Comparison of ENCODE assay signal across 12 cellular contexts in genomic region chr19:10896851-10897526, GRCh38. TPM values are rescaled to one million over a fixed set of nuclear protein-coding genes. Genes with fewer than 3 reads are reported as not detected.
DNase-seq lines count a peak whose midpoint lies in the region; ATAC-seq and TF ChIP-seq lines count a peak whose summit lies in the region.
"Had no signal": no experiment of that assay in that cellular context is flagged by ENCODE, and none has a peak within 500 bp of the region (broad histone marks: within the 10 kb centered on the region; RNA-seq: fewer than 3 reads in every experiment).

No MANE protein-coding gene starts in this region.

- no peaks in the 10 kb centered on the region for H3K9me3 Mint-ChIP-seq in activated naive CD8-positive, alpha-beta T cell treated with anti-CD3 and anti-CD28 coated beads, Interleukin-2, amount 10 ng/mL, durations not matched to agents 7 days and 5 days
- H3K9me3 Mint-ChIP-seq in activated naive CD8-positive, alpha-beta T cell treated with anti-CD3 and anti-CD28 coated beads for 36 hours = no peaks in the 10 kb centered on the region

- H3K36me3 ChIP-seq in testis (ENCODE audit: low read depth, missing control alignments) = no peaks in the 10 kb centered on the region

- H3K9me3 ChIP-seq in testis = no peaks in the 10 kb centered on the region

- no peak for DNase-seq in activated naive CD8-positive, alpha-beta T cell treated with anti-CD3 and anti-CD28 coated beads, Interleukin-2, amount 10 ng/mL, durations not matched to agents 7 days and 5 days
- no peak for DNase-seq in activated naive CD8-positive, alpha-beta T cell treated with anti-CD3 and anti-CD28 coated beads for 36 hours
- peak; percentile 89 to 91 for DNase-seq in NCI-H526 (lab: John Stamatoyannopoulos, UW)
- peak; percentile 12 for DNase-seq in dermis blood vessel endothelial cell
- DNase-seq in testis = no peak
- DNase-seq in nucleus accumbens (lab: John Stamatoyannopoulos, UW) = no peak
- no peak for DNase-seq in NCI-H1105 (lab: John Stamatoyannopoulos, UW)
- DNase-seq in NCI-H774 (lab: John Stamatoyannopoulos, UW) = no peak
- DNase-seq: activated CD4-positive, alpha-beta T cell treated with anti-CD3 and anti-CD28 coated beads, Interleukin-2, amount 50 U/mL, for 4 hours; dorsolateral prefrontal cortex; retina; stimulated activated CD8-positive, alpha-beta memory T cell treated with anti-CD3 and anti-CD28 coated beads, Interleukin-4, amount 100 ng/mL, for 48 hours had no signal

- TF ChIP-seq CTCF in testis (IDR thresholded peaks at IDR 0.05) = no peak

- peak; percentile 87 for ATAC-seq in activated naive CD8-positive, alpha-beta T cell treated with anti-CD3 and anti-CD28 coated beads, Interleukin-2, amount 10 ng/mL, durations not matched to agents 7 days and 5 days (ENCODE audit: low read depth)

- no peak for TF ChIP-seq POLR2A in testis (IDR thresholded peaks at IDR 0.05)

- peak overlapping the region; percentile 31 to 44 for H3K27ac ChIP-seq in testis

- H3K27ac Mint-ChIP-seq in activated naive CD8-positive, alpha-beta T cell treated with anti-CD3 and anti-CD28 coated beads, Interleukin-2, amount 10 ng/mL, durations not matched to agents 7 days and 5 days = peak overlapping the region; percentile 46
- no peak overlapping the region for H3K27ac Mint-ChIP-seq in activated naive CD8-positive, alpha-beta T cell treated with anti-CD3 and anti-CD28 coated beads for 36 hours

- H3K27me3 Mint-ChIP-seq in activated naive CD8-positive, alpha-beta T cell treated with anti-CD3 and anti-CD28 coated beads, Interleukin-2, amount 10 ng/mL, durations not matched to agents 7 days and 5 days = no peaks in the 10 kb centered on the region
- H3K27me3 Mint-ChIP-seq in activated naive CD8-positive, alpha-beta T cell treated with anti-CD3 and anti-CD28 coated beads for 36 hours = no peaks in the 10 kb centered on the region

- no peaks in the 10 kb centered on the region for H3K36me3 Mint-ChIP-seq in activated naive CD8-positive, alpha-beta T cell treated with anti-CD3 and anti-CD28 coated beads, Interleukin-2, amount 10 ng/mL, durations not matched to agents 7 days and 5 days
- peaks cover 8% of the 10 kb centered on the region for H3K36me3 Mint-ChIP-seq in activated naive CD8-positive, alpha-beta T cell treated with anti-CD3 and anti-CD28 coated beads for 36 hours

- 59 to 63% methylated on average over 6 to 7 of the region's 7 CpGs for WGBS in testis, 2 donors

- H3K27me3 ChIP-seq in testis = no peaks in the 10 kb centered on the region
- H3K27me3 ChIP-seq: dorsolateral prefrontal cortex had no signal

- H3K4me1 Mint-ChIP-seq in activated naive CD8-positive, alpha-beta T cell treated with anti-CD3 and anti-CD28 coated beads, Interleukin-2, amount 10 ng/mL, durations not matched to agents 7 days and 5 days = peaks cover 4% of the 10 kb centered on the region
- peaks cover 7% of the 10 kb centered on the region for H3K4me1 Mint-ChIP-seq in activated naive CD8-positive, alpha-beta T cell treated with anti-CD3 and anti-CD28 coated beads for 36 hours

- intact Hi-C loops in testis (cut with DNase I; ENCODE audit: low total_unique reads) = no loop called here

- no peak overlapping the region for H3K4me3 ChIP-seq in testis
- H3K4me3 ChIP-seq: dorsolateral prefrontal cortex had no signal

- POLR2A ChIA-PET in activated naive CD8-positive, alpha-beta T cell treated with anti-CD3 and anti-CD28 coated beads, Interleukin-2, amount 10 ng/mL, durations not matched to agents 7 days and 5 days (lab: Charles Lee) = no interaction called here

- H3K4me3 Mint-ChIP-seq in activated naive CD8-positive, alpha-beta T cell treated with anti-CD3 and anti-CD28 coated beads, Interleukin-2, amount 10 ng/mL, durations not matched to agents 7 days and 5 days = no peak overlapping the region
- no peak overlapping the region for H3K4me3 Mint-ChIP-seq in activated naive CD8-positive, alpha-beta T cell treated with anti-CD3 and anti-CD28 coated beads for 36 hours

- peaks cover 35% of the 10 kb centered on the region for H3K4me1 ChIP-seq in testis

RNA-seq across cellular contexts. Expression of gene CARM1, which starts 25.6 kb away (rescaled TPM):
- total RNA-seq in activated naive CD8-positive, alpha-beta T cell treated with anti-CD3 and anti-CD28 coated beads, Interleukin-2, amount 10 ng/mL, durations not matched to agents 7 days and 5 days = 10 to 100 TPM; 28.3 to 31.5 TPM
- 10 to 100 TPM; 85.0 to 86.8 TPM for total RNA-seq in activated naive CD8-positive, alpha-beta T cell treated with anti-CD3 and anti-CD28 coated beads for 36 hours
- total RNA-seq in dermis blood vessel endothelial cell = 19.2 and 46.4 TPM in 2 replicates
- 10 to 100 TPM; 79.5 to 82.4 TPM for total RNA-seq in testis
- polyA plus RNA-seq in testis (ENCODE audit: insufficient read depth, low read depth, low replicate concordance) = 110 TPM

RNA-seq across cellular contexts. Expression of gene YIPF2, which starts 31.4 kb away (rescaled TPM):
- 10 to 100 TPM; 21.7 to 24.7 TPM for total RNA-seq in activated naive CD8-positive, alpha-beta T cell treated with anti-CD3 and anti-CD28 coated beads, Interleukin-2, amount 10 ng/mL, durations not matched to agents 7 days and 5 days
- 10 to 100 TPM; 22.3 to 24.0 TPM for total RNA-seq in activated naive CD8-positive, alpha-beta T cell treated with anti-CD3 and anti-CD28 coated beads for 36 hours
- total RNA-seq in dermis blood vessel endothelial cell (67.1 and 106 TPM in 2 replicates), testis (100 to 1,000 TPM in 1 of 2 donors, 10 to 100 TPM in 1; 95.3 to 106 TPM)
- 143 TPM for polyA plus RNA-seq in testis (ENCODE audit: insufficient read depth, low read depth, low replicate concordance)

RNA-seq across cellular contexts. Expression of gene TIMM29, which starts 31.6 kb away (rescaled TPM):
- 10 to 100 TPM; 29.7 to 31.3 TPM for total RNA-seq in activated naive CD8-positive, alpha-beta T cell treated with anti-CD3 and anti-CD28 coated beads, Interleukin-2, amount 10 ng/mL, durations not matched to agents 7 days and 5 days
- 10 to 100 TPM; 17.6 to 19.0 TPM for total RNA-seq in activated naive CD8-positive, alpha-beta T cell treated with anti-CD3 and anti-CD28 coated beads for 36 hours
- 38.5 and 39.0 TPM in 2 replicates for total RNA-seq in dermis blood vessel endothelial cell
- total RNA-seq in testis = 10 to 100 TPM; 40.9 to 45.7 TPM
- 20.2 TPM for polyA plus RNA-seq in testis (ENCODE audit: insufficient read depth, low read depth, low replicate concordance)

RNA-seq across cellular contexts. Expression of gene C19orf38, which starts 48.8 kb away (rescaled TPM):
- total RNA-seq in activated naive CD8-positive, alpha-beta T cell treated with anti-CD3 and anti-CD28 coated beads, Interleukin-2, amount 10 ng/mL, durations not matched to agents 7 days and 5 days = 1 to 10 TPM; 1.9 to 2.2 TPM
- 1 to 10 TPM; 1.8 to 2.0 TPM for total RNA-seq in activated naive CD8-positive, alpha-beta T cell treated with anti-CD3 and anti-CD28 coated beads for 36 hours
- total RNA-seq in dermis blood vessel endothelial cell (not detected in 2 replicates), testis (10 to 100 TPM; 17.4 to 21.0 TPM)
- polyA plus RNA-seq in testis (ENCODE audit: insufficient read depth, low read depth, low replicate concordance) = 19.3 TPM

Comparison
In these comparisons a context has a peak if more than half of its experiments do, and no peak if none do; other contexts are left out.
1. DNase-seq: peak in NCI-H526 (2 of 2) and dermis blood vessel endothelial cell (single experiment); none in activated naive CD8-positive, alpha-beta T cell treated with anti-CD3 and anti-CD28 coated beads, Interleukin-2, amount 10 ng/mL, durations not matched to agents 7 days and 5 days (single experiment), activated naive CD8-positive, alpha-beta T cell treated with anti-CD3 and anti-CD28 coated beads for 36 hours (single experiment), testis (single experiment), nucleus accumbens (0 of 56), NCI-H1105 (single experiment) and NCI-H774 (single experiment).